ENCODE assay signal across 8 cellular contexts in the genomic region with DNA sequence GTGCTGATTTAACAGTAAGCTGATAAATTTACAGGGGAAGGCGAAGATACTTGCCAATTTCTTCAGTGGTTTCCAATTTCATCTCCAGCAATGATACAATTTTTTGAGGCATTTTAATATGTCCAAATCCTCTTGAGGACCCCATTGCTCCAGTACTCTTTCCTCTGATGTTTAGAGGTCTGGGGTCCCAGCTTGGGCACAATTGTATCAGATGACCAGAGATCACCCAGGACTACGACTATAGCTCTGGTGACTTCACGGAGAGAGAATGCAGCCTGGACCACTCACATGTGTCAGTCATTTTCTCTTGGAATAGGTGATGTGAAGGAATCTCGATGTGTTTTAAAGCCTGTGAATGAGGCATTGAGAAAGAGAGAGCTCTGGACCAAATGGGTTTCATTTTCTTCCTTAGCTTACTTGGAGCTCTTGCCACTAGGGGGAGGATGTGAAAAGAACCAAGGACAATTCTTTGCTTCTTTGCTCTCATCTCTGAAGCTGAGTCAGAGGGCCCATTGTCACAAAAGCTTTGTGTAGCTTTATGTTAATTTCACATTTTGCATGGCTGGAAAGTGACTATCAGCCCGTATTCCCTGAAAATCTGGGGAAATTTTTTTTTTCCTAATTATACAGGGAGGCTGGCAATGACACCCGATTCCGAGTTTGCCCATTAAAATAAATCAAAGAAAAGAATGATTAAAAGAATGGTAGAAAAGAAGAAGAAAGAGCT. TPM values are rescaled to one million over a fixed set of nuclear protein-coding genes. Genes with fewer than 3 reads are reported as not detected.
DNase-seq lines count a peak whose midpoint lies in the region; ATAC-seq and TF ChIP-seq lines count a peak whose summit lies in the region.

No MANE protein-coding gene starts in this region.

- peaks cover 4% of the 10 kb centered on the region for H3K4me1 Mint-ChIP-seq in activated naive CD8-positive, alpha-beta T cell treated with anti-CD3 and anti-CD28 coated beads for 36 hours

- H3K27me3 ChIP-seq in heart right ventricle, result no peaks in the 10 kb centered on the region

- peaks cover 0 to 3% (median 0%) of the 10 kb centered on the region in 9 donors for H3K4me1 ChIP-seq in heart right ventricle

- H3K9me3 Mint-ChIP-seq in activated naive CD8-positive, alpha-beta T cell treated with anti-CD3 and anti-CD28 coated beads for 36 hours, result no peaks in the 10 kb centered on the region

- peak; percentile 35 to 75 (median 68) for TF ChIP-seq CTCF in heart right ventricle (IDR thresholded peaks at IDR 0.05)

- intact Hi-C loops in heart right ventricle (cut with DNase I), result loop anchor here (1.0 to 10.0 kb wide), 8 partner anchors 429 to 524 kb away; no protein-coding TSS in a partner anchor

- H3K27ac Mint-ChIP-seq in activated naive CD8-positive, alpha-beta T cell treated with anti-CD3 and anti-CD28 coated beads for 36 hours, result no peak overlapping the region

- peak; percentile 62 for ATAC-seq in GM19035 (IDR thresholded peaks at IDR 0.05; ENCODE audit: unreplicated experiment)
- ATAC-seq in HG03354 (IDR thresholded peaks at IDR 0.05; ENCODE audit: poor library complexity, severe bottlenecking, unreplicated experiment), result peak; percentile 78
- ATAC-seq in heart right ventricle, result peak in 6 of 8 donors; percentile 51 to 77 (median 58)

- peak overlapping the region; percentile 19 for H3K4me3 Mint-ChIP-seq in activated naive CD8-positive, alpha-beta T cell treated with anti-CD3 and anti-CD28 coated beads for 36 hours

- no peaks in the 10 kb centered on the region for H3K36me3 ChIP-seq in heart right ventricle

- H3K27me3 Mint-ChIP-seq in activated naive CD8-positive, alpha-beta T cell treated with anti-CD3 and anti-CD28 coated beads for 36 hours, result peaks cover 8% of the 10 kb centered on the region

- no peaks in the 10 kb centered on the region for H3K9me3 ChIP-seq in heart right ventricle

- peaks cover 1% of the 10 kb centered on the region for H3K36me3 Mint-ChIP-seq in activated naive CD8-positive, alpha-beta T cell treated with anti-CD3 and anti-CD28 coated beads for 36 hours

- WGBS in heart right ventricle, 2 donors, result 43 to 48% methylated on average over 7 of the region's 7 CpGs

- DNase-seq in DMS 273 (lab: John Stamatoyannopoulos, UW; ENCODE audit: unreplicated experiment) (peak; percentile 61), NCI-H748 treated with DMSO at 0.1 percent for 48 hours (lab: John Stamatoyannopoulos, UW) (peak; percentile 14), heart right ventricle (peak in 1 of 2 donors; percentile 33), putamen (ENCODE audit: low spot score) (peak; percentile 90), HuH-7.5 (ENCODE audit: low spot score) (no peak)
- peak; percentile 6 for DNase-seq in activated naive CD8-positive, alpha-beta T cell treated with anti-CD3 and anti-CD28 coated beads for 36 hours

- H3K27ac ChIP-seq in heart right ventricle, result no peak overlapping the region

- H3K4me3 ChIP-seq in heart right ventricle, result peak overlapping the region in 1 of 10 donors; percentile 20

RNA-seq across cellular contexts. Expression of a gene that starts 6.7 kb away (rescaled TPM):
- total RNA-seq in activated naive CD8-positive, alpha-beta T cell treated with anti-CD3 and anti-CD28 coated beads for 36 hours, result 10 to 100 TPM; 29.0 to 32.0 TPM
- total RNA-seq in heart right ventricle, result 10 to 100 TPM; 22.3 to 34.3 (median 28.2) TPM
- 10 to 100 TPM; 14.7 to 23.9 TPM for polyA plus RNA-seq in heart right ventricle
